Comparison of ENCODE assay signal across 1 cellular context in the genomic region with DNA sequence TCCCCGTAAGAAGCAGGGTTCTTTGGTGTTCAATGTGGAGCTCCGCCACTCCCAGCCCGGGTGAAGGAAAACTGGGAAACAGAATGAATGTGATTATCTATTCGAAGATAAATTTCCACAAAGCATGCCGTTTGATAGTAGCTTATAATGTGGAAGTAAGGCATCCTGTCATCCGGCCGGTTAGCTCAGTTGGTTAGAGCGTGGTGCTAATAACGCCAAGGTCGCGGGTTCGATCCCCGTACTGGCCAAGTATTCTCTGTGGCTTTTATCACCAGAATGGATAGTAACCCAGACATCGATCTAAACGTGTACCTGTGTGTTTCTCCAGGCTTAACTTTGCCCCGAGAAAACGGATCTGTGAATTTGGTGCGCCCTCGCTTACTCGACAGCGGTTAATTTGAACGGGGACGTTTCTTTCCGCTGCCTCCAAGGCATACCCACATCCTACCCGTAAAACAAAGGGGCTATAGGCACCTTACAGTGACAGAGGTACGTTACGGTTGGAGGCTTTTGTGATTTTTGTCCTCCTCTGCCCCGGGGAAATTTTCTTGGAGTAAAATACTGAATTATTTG.
A peak's percentile ranks its signal among the peaks of the same experiment; 100 is the strongest.
TF ChIP-seq lines count a peak whose summit lies in the region.

No MANE protein-coding gene starts in this region.

TF ChIP-seq in K562, 482 proteins besides CTCF, POLR2A, EP300 and RAD21 (continued from another document):
- TF ChIP-seq, protein P1, sequence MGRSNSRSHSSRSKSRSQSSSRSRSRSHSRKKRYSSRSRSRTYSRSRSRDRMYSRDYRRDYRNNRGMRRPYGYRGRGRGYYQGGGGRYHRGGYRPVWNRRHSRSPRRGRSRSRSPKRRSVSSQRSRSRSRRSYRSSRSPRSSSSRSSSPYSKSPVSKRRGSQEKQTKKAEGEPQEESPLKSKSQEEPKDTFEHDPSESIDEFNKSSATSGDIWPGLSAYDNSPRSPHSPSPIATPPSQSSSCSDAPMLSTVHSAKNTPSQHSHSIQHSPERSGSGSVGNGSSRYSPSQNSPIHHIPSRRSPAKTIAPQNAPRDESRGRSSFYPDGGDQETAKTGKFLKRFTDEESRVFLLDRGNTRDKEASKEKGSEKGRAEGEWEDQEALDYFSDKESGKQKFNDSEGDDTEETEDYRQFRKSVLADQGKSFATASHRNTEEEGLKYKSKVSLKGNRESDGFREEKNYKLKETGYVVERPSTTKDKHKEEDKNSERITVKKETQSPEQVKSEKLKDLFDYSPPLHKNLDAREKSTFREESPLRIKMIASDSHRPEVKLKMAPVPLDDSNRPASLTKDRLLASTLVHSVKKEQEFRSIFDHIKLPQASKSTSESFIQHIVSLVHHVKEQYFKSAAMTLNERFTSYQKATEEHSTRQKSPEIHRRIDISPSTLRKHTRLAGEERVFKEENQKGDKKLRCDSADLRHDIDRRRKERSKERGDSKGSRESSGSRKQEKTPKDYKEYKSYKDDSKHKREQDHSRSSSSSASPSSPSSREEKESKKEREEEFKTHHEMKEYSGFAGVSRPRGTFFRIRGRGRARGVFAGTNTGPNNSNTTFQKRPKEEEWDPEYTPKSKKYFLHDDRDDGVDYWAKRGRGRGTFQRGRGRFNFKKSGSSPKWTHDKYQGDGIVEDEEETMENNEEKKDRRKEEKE (IDR thresholded peaks at IDR 0.05; ENCODE audit: borderline replicate concordance in 1 of 2, control insufficient read depth in 1 of 2, low read depth in 2 of 2, low read length in 1 of 2) = peak in 1 of 2 experiments; percentile 94; a peak in 3 of 4 replicates
- TF ChIP-seq, protein P2, sequence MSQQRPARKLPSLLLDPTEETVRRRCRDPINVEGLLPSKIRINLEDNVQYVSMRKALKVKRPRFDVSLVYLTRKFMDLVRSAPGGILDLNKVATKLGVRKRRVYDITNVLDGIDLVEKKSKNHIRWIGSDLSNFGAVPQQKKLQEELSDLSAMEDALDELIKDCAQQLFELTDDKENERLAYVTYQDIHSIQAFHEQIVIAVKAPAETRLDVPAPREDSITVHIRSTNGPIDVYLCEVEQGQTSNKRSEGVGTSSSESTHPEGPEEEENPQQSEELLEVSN (IDR thresholded peaks at IDR 0.05; ENCODE audit: borderline replicate concordance in 1 of 2, extremely low read depth in 1 of 2, insufficient read depth in 1 of 2, insufficient read length in 1 of 2, low read depth in 1 of 2, low read length in 1 of 2, poor library complexity in 1 of 2, severe bottlenecking in 1 of 2) = peak in 1 of 2 experiments; percentile 11
- peak; percentile 60; the same call in 1 of the 2 replicates for TF ChIP-seq RFX5 (IDR thresholded peaks at IDR 0.05; ENCODE audit: low read depth, low read length)
- TF ChIP-seq, protein P3, sequence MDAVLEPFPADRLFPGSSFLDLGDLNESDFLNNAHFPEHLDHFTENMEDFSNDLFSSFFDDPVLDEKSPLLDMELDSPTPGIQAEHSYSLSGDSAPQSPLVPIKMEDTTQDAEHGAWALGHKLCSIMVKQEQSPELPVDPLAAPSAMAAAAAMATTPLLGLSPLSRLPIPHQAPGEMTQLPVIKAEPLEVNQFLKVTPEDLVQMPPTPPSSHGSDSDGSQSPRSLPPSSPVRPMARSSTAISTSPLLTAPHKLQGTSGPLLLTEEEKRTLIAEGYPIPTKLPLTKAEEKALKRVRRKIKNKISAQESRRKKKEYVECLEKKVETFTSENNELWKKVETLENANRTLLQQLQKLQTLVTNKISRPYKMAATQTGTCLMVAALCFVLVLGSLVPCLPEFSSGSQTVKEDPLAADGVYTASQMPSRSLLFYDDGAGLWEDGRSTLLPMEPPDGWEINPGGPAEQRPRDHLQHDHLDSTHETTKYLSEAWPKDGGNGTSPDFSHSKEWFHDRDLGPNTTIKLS (IDR thresholded peaks at IDR 0.05; ENCODE audit: borderline replicate concordance, low read depth) = peak; percentile 49
- TF ChIP-seq ZSCAN29 (IDR thresholded peaks at IDR 0.05) = peak; percentile 96
- TF ChIP-seq GABPB2 (CRISPR knock-in tag; conservative IDR thresholded peaks at IDR 0.05) = no peak; the same call in 1 of the 2 replicates
- no peak for TF ChIP-seq ZNF444 (CRISPR knock-in tag; IDR thresholded peaks at IDR 0.05)
- 0 out of 2 replicates have a peak, but pooled peaks have one; percentile 50 for TF ChIP-seq ILF3 (IDR thresholded peaks at IDR 0.05; ENCODE audit: borderline replicate concordance)
- TF ChIP-seq, protein P4, sequence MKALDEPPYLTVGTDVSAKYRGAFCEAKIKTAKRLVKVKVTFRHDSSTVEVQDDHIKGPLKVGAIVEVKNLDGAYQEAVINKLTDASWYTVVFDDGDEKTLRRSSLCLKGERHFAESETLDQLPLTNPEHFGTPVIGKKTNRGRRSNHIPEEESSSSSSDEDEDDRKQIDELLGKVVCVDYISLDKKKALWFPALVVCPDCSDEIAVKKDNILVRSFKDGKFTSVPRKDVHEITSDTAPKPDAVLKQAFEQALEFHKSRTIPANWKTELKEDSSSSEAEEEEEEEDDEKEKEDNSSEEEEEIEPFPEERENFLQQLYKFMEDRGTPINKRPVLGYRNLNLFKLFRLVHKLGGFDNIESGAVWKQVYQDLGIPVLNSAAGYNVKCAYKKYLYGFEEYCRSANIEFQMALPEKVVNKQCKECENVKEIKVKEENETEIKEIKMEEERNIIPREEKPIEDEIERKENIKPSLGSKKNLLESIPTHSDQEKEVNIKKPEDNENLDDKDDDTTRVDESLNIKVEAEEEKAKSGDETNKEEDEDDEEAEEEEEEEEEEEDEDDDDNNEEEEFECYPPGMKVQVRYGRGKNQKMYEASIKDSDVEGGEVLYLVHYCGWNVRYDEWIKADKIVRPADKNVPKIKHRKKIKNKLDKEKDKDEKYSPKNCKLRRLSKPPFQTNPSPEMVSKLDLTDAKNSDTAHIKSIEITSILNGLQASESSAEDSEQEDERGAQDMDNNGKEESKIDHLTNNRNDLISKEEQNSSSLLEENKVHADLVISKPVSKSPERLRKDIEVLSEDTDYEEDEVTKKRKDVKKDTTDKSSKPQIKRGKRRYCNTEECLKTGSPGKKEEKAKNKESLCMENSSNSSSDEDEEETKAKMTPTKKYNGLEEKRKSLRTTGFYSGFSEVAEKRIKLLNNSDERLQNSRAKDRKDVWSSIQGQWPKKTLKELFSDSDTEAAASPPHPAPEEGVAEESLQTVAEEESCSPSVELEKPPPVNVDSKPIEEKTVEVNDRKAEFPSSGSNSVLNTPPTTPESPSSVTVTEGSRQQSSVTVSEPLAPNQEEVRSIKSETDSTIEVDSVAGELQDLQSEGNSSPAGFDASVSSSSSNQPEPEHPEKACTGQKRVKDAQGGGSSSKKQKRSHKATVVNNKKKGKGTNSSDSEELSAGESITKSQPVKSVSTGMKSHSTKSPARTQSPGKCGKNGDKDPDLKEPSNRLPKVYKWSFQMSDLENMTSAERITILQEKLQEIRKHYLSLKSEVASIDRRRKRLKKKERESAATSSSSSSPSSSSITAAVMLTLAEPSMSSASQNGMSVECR (CRISPR knock-in tag; IDR thresholded peaks at IDR 0.05) = peak; percentile 63; the same call in 1 of the 2 replicates
- peak; percentile 15 for TF ChIP-seq TAF1 (IDR thresholded peaks at IDR 0.05; ENCODE audit: control insufficient read depth, extremely low read depth, insufficient read depth, low read length, severe bottlenecking)
- TF ChIP-seq KDM2B (CRISPR knock-in tag; IDR thresholded peaks at IDR 0.05) = peak; percentile 7; the same call in 1 of the 2 replicates
- TF ChIP-seq MEIS2 (IDR thresholded peaks at IDR 0.05; ENCODE audit: partially characterized antibody) = no peak
- no peak for TF ChIP-seq POLR2B (IDR thresholded peaks at IDR 0.05; ENCODE audit: low read depth, partially characterized antibody)
- TF ChIP-seq, protein P5, sequence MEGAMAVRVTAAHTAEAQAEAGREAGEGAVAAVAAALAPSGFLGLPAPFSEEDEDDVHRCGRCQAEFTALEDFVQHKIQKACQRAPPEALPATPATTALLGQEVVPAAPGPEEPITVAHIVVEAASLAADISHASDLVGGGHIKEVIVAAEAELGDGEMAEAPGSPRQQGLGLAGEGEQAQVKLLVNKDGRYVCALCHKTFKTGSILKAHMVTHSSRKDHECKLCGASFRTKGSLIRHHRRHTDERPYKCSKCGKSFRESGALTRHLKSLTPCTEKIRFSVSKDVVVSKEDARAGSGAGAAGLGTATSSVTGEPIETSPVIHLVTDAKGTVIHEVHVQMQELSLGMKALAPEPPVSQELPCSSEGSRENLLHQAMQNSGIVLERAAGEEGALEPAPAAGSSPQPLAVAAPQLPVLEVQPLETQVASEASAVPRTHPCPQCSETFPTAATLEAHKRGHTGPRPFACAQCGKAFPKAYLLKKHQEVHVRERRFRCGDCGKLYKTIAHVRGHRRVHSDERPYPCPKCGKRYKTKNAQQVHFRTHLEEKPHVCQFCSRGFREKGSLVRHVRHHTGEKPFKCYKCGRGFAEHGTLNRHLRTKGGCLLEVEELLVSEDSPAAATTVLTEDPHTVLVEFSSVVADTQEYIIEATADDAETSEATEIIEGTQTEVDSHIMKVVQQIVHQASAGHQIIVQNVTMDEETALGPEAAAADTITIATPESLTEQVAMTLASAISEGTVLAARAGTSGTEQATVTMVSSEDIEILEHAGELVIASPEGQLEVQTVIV (CRISPR knock-in tag; IDR thresholded peaks at IDR 0.05; ENCODE audit: borderline replicate concordance) = no peak
TF ChIP-seq in K562: peak in this region for 195.
